In the genomic region with DNA sequence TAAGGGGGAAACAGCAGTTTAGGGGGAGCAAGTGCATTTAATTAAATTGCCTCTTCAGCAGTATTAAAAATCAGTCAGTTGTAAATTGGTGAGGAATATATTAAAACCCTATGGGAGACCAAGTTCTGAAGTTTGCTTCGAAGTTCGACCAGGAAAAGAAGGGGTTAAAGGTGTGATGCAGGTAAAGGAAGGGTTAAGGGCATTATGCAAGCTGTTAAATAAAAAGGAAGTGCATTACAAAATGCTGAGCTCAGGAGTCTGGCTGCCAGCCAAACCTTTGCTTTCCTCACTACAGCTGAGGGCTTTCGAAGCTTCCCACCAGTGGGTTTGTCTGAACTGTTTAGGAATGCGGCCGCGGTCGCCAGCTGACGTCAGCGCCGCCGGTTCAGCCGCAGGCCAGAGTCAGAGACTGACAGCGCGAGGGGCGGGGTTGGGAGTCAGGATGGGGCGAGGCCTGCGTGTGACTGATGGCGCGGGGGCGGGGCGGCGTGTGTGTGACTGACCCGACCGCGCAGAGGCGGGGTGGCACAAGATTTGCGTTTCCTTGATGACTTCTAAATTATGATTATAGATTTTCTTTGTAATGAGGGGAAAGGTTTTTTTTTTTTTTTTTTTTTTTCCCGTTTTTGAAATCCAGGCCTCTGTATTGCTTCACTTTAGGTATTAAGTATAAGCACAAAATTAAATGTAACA, we compare ENCODE assay signal across 8 cellular contexts.
DNase-seq lines count a peak whose midpoint lies in the region; ATAC-seq, FAIRE-seq and TF ChIP-seq lines count a peak whose summit lies in the region.

No MANE protein-coding gene starts in this region.

- H3K27me3 ChIP-seq in BLaER1 (no peaks in the 10 kb centered on the region), keratinocyte (ENCODE audit: control insufficient read depth, extremely low read depth, insufficient read depth, low read length) (no peaks in the 10 kb centered on the region)

- H3K4me2 ChIP-seq in BLaER1, result peak overlapping the region; percentile 73
- H3K4me2 ChIP-seq in keratinocyte (ENCODE audit: control insufficient read depth, extremely low read depth, insufficient read depth, low read depth, low read length), result peak overlapping the region; percentile 92

- no peak overlapping the region for H3K9ac ChIP-seq in BLaER1
- peak overlapping the region; percentile 75 for H3K9ac ChIP-seq in keratinocyte (ENCODE audit: control insufficient read depth, extremely low read depth, insufficient read depth, low read length)

- peak; percentile 100 for ATAC-seq in GM19397 (IDR thresholded peaks at IDR 0.05; ENCODE audit: unreplicated experiment)
- ATAC-seq in HG03520 (IDR thresholded peaks at IDR 0.05; ENCODE audit: unreplicated experiment), result peak; percentile 99

- peak overlapping the region; percentile 31 for H3K4me3 ChIP-seq in BLaER1
- peak overlapping the region in 2 of 3 experiments; percentile 36 to 70 for H3K4me3 ChIP-seq in keratinocyte (ENCODE audit: control insufficient read depth in 2 of 3, extremely low read depth in 1 of 3, insufficient read depth in 2 of 3, low read depth in 1 of 3, low read length in 3 of 3)

- peak; percentile 81 for FAIRE-seq in keratinocyte (lab: Jason Lieb, UNC)

- dilution Hi-C loops in keratinocyte (cut with MboI; ENCODE audit: extremely low pct_ligation_motif_present, low sequenced_read_pairs), result no loop called here

- H3K36me3 ChIP-seq in BLaER1 (no peaks in the 10 kb centered on the region), keratinocyte (ENCODE audit: control insufficient read depth in 2 of 2, extremely low read depth in 1 of 2, insufficient read depth in 2 of 2, low read length in 2 of 2) (no peaks in the 10 kb centered on the region)

- peaks cover 2% of the 10 kb centered on the region for H3K9me1 ChIP-seq in keratinocyte (ENCODE audit: control insufficient read depth, extremely low read depth, insufficient read depth, low read length)

- H3K4me1 ChIP-seq in BLaER1 (peaks cover 31% of the 10 kb centered on the region), keratinocyte (ENCODE audit: control insufficient read depth, extremely low read depth, insufficient read depth, low read length) (peaks cover 23% of the 10 kb centered on the region)

- peak in 1 of 3 experiments; percentile 39 for TF ChIP-seq CTCF in keratinocyte (optimal IDR thresholded peaks at IDR 0.05 in 1 of 3, IDR thresholded peaks at IDR 0.05 in 1 of 3, conservative IDR thresholded peaks at IDR 0.05 in 1 of 3; ENCODE audit: extremely low read depth in 1 of 3, insufficient read depth in 2 of 3, low read length in 3 of 3)

- H2AFZ ChIP-seq in keratinocyte (ENCODE audit: control insufficient read depth, low read length), result no peak overlapping the region

- H4K20me1 ChIP-seq in BLaER1, result peaks cover 89% of the 10 kb centered on the region
- H4K20me1 ChIP-seq in keratinocyte (ENCODE audit: control insufficient read depth, extremely low read depth, insufficient read depth, low read length), result no peaks in the 10 kb centered on the region

- peaks cover 43% of the 10 kb centered on the region for H3K79me2 ChIP-seq in keratinocyte (ENCODE audit: control insufficient read depth, insufficient read depth, low read length)

- DNase-seq in NCI-H526 (lab: John Stamatoyannopoulos, UW), result peak; percentile 89 to 95
- DNase-seq in activated CD4-positive, alpha-beta T cell treated with anti-CD3 and anti-CD28 coated beads for 48 hours, result peak; percentile 98
- DNase-seq in keratinocyte (ENCODE audit: low read depth, low spot score), result peak; percentile 95
- DNase-seq in stimulated activated CD4-positive, alpha-beta T cell treated with anti-CD3 and anti-CD28 coated beads, Interleukin-15, amount 100 ng/mL, for 1 hour (ENCODE audit: low read depth in 1 of 2, low spot score in 1 of 2), result peak; percentile 88 to 94

- H3K9me3 ChIP-seq in BLaER1, result no peaks in the 10 kb centered on the region
- H3K9me3 ChIP-seq in keratinocyte (ENCODE audit: control insufficient read depth, low read depth, low read length), result no peaks in the 10 kb centered on the region

- H3K27ac ChIP-seq in BLaER1, result no peak overlapping the region
- H3K27ac ChIP-seq in cingulate gyrus (ENCODE audit: low read depth, low read length), result peak overlapping the region; percentile 19
- H3K27ac ChIP-seq in keratinocyte (ENCODE audit: control insufficient read depth, insufficient read depth, low read length), result peak overlapping the region; percentile 96
